16 cellular contexts compared by ENCODE assay signal in the genomic region with DNA sequence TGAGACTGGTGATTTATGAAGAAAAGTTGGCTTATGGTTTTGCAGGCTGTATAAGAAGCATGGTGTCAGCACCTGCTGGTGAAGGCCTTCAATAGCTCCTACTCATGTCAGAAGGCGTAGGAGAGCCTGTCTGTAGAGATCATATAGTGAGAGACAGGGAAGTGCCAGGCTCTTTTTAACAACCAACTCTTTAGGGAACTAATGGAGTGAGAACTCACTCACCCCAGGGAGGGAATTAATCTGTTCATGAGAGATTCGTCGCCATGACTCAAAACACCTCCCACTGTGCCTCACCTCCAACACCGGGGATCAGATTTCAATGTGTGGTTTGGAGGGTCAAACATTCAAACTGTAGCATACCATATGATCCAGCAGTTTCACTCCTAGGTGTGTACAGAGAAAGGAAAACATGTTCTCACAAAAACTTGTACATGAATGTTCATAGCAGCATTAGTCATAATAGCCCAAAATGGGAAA.
DNase-seq lines count a peak whose midpoint lies in the region; ATAC-seq and TF ChIP-seq lines count a peak whose summit lies in the region.
"Had no signal": no experiment of that assay in that cellular context is flagged by ENCODE, and none has a peak within 500 bp of the region (broad histone marks: within the 10 kb centered on the region; RNA-seq: fewer than 3 reads in every experiment).

No MANE protein-coding gene starts in this region.

- TF ChIP-seq CTCF in RWPE2 (IDR thresholded peaks at IDR 0.05; ENCODE audit: poor library complexity, severe bottlenecking), result no peak

- H3K4me3 ChIP-seq in RWPE2 (ENCODE audit: severe bottlenecking), result no peak overlapping the region
- H3K4me3 ChIP-seq: BLaER1 treated with 17β-estradiol and CSF1 and Interleukin-3, amounts not matched to agents 10 nM and 100 nM; colonic mucosa; SK-N-MC had no signal

- H3K36me3 ChIP-seq in RWPE2 (ENCODE audit: low read depth), result peaks cover 70% of the 10 kb centered on the region

- no peaks in the 10 kb centered on the region for H3K9me3 ChIP-seq in RWPE2 (ENCODE audit: severe bottlenecking)
- H3K9me3 ChIP-seq: colonic mucosa, neutrophil had no signal

- peaks cover 2% of the 10 kb centered on the region for H3K4me1 ChIP-seq in RWPE2 (ENCODE audit: insufficient read depth, poor library complexity, severe bottlenecking)
- H3K4me1 ChIP-seq: colonic mucosa had no signal

- no peaks in the 10 kb centered on the region for H3K27me3 ChIP-seq in RWPE2 (ENCODE audit: insufficient read depth, poor library complexity, severe bottlenecking)
- H3K27me3 ChIP-seq: BLaER1 treated with 17β-estradiol and CSF1 and Interleukin-3, amounts not matched to agents 10 nM and 100 nM; colonic mucosa; neutrophil had no signal

- DNase-seq in COLO668 (lab: John Stamatoyannopoulos, UW; ENCODE audit: unreplicated experiment) (peak; percentile 16), HT1080 (ENCODE audit: low read depth) (peak; percentile 86), RWPE2 (ENCODE audit: low spot score) (no peak), glomerular visceral epithelial cell (ENCODE audit: extremely low spot score) (peak; percentile 23), GM19238 (ENCODE audit: insufficient read length, low spot score) (no peak), mesenteric fat pad (ENCODE audit: low spot score) (no peak)
- DNase-seq: activated CD4-positive, CD25-positive, alpha-beta regulatory T cell; colonic mucosa; GOT3; kidney; stimulated activated CD4-positive, alpha-beta T cell treated with anti-CD3 and anti-CD28 coated beads, Interleukin-15, amount 100 ng/mL, for 24 hours had no signal

- no peak overlapping the region for H3K27ac ChIP-seq in RWPE2 (ENCODE audit: poor library complexity, severe bottlenecking)
- H3K27ac ChIP-seq: BLaER1 treated with 17β-estradiol and CSF1 and Interleukin-3, amounts not matched to agents 10 nM and 100 nM; colonic mucosa; neutrophil; SK-N-MC had no signal

- ATAC-seq in RWPE2 (ENCODE audit: low read depth) (peak; percentile 64), HG02759 (IDR thresholded peaks at IDR 0.05; ENCODE audit: unreplicated experiment) (no peak), GM21619 (IDR thresholded peaks at IDR 0.05; ENCODE audit: unreplicated experiment) (no peak)

Comparison
In these comparisons a context has a peak if more than half of its experiments do, and no peak if none do; other contexts are left out.
1. DNase-seq: peak in COLO668 (single experiment), HT1080 (single experiment) and glomerular visceral epithelial cell (single experiment); none in RWPE2 (single experiment), GM19238 (single experiment) and mesenteric fat pad (single experiment).